In the genomic region with DNA sequence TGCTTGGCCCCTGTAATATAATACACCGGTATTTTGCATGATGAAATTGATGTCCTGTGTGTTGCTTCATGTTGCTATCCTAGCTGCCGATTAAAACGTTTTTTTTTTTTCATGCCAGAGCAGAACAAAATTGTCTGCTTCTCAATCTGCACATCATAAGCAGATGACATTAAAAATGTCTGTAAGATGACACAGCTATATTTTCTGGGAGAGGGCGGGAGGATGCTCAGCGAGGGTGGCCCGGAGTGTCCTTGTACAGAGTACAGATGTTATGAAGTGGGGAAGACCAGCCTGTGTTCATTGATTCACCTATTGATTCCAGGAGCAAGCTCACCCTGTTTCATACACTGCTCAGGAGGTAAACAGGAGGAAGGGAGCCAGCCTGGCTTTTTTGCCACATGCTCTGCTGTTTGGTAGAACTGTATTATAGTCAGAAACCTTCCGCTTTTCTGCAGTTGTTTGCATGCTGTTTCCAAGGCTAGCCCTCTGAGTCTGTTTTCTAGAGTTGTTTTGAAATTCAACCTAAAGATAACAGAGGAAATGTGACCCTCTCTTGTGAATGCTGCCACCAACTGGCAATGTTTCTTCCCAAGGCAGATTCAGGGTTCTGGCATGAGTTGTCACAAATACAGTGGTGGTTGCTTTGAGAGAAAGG, we compare ENCODE assay signal across 8 cellular contexts. TPM values are rescaled to one million over a fixed set of nuclear protein-coding genes. Genes with fewer than 3 reads are reported as not detected.
A peak's percentile ranks its signal among the peaks of the same experiment; 100 is the strongest.
DNase-seq lines count a peak whose midpoint lies in the region; ATAC-seq and TF ChIP-seq lines count a peak whose summit lies in the region.

No MANE protein-coding gene starts in this region.

- H3K4me3 Mint-ChIP-seq in activated CD4-positive, alpha-beta T cell treated with anti-CD3 and anti-CD28 coated beads for 36 hours, result no peak overlapping the region

- TF ChIP-seq POLR2A in esophagus muscularis mucosa (IDR thresholded peaks at IDR 0.05; ENCODE audit: low read depth), result no peak

- H3K27me3 ChIP-seq in esophagus muscularis mucosa (no peaks in the 10 kb centered on the region), smooth muscle cell (ENCODE audit: low read depth) (peaks cover 10% of the 10 kb centered on the region)

- peak; percentile 46 for DNase-seq in activated CD4-positive, alpha-beta T cell treated with anti-CD3 and anti-CD28 coated beads for 36 hours
- no peak for DNase-seq in activated CD4-positive, alpha-beta T cell treated with anti-CD3 and anti-CD28 coated beads for 48 hours
- DNase-seq in MV-4-11 (lab: John Stamatoyannopoulos, UW), result peak; percentile 88
- DNase-seq in SK-N-DZ (ENCODE audit: low spot score), result peak; percentile 57
- peak; percentile 72 for DNase-seq in esophagus muscularis mucosa (ENCODE audit: extremely low spot score)
- DNase-seq in smooth muscle cell (lab: John Stamatoyannopoulos, UW; ENCODE audit: unreplicated experiment), result no peak

- H3K4me1 Mint-ChIP-seq in activated CD4-positive, alpha-beta T cell treated with anti-CD3 and anti-CD28 coated beads for 36 hours, result peaks cover 27% of the 10 kb centered on the region

- no peaks in the 10 kb centered on the region for H3K79me2 ChIP-seq in smooth muscle cell (ENCODE audit: low read depth)

- no peak overlapping the region for H3K27ac Mint-ChIP-seq in activated CD4-positive, alpha-beta T cell treated with anti-CD3 and anti-CD28 coated beads for 36 hours

- no peak overlapping the region for H2AFZ ChIP-seq in smooth muscle cell (ENCODE audit: low read depth)

- H4K20me1 ChIP-seq in smooth muscle cell (ENCODE audit: low read depth), result no peaks in the 10 kb centered on the region

- no peaks in the 10 kb centered on the region for H3K9me3 ChIP-seq in esophagus muscularis mucosa
- no peaks in the 10 kb centered on the region for H3K9me3 ChIP-seq in smooth muscle cell (replicated peaks; ENCODE audit: low read depth)

- intact Hi-C loops in activated CD4-positive, alpha-beta T cell treated with anti-CD3 and anti-CD28 coated beads for 36 hours (cut with DNase I, micrococcal nuclease), result loop anchor here (1.0 to 2.0 kb wide), 3 partner anchors 180 to 830 kb away; no protein-coding TSS in a partner anchor
- intact Hi-C loops in esophagus muscularis mucosa (cut with DNase I), result no loop called here

- no peaks in the 10 kb centered on the region for H3K36me3 Mint-ChIP-seq in activated CD4-positive, alpha-beta T cell treated with anti-CD3 and anti-CD28 coated beads for 36 hours (ENCODE audit: low read depth)

- no peak overlapping the region for H3K9ac ChIP-seq in smooth muscle cell (ENCODE audit: low read depth)

- H3K4me2 ChIP-seq in smooth muscle cell, result no peak overlapping the region

- H3K4me3 ChIP-seq in esophagus muscularis mucosa (no peak overlapping the region), smooth muscle cell (no peak overlapping the region)

- H3K27ac ChIP-seq in esophagus muscularis mucosa (replicated peaks in 1 of 4) (no peak overlapping the region), smooth muscle cell (ENCODE audit: low read depth) (no peak overlapping the region)

- H3K36me3 ChIP-seq in esophagus muscularis mucosa (no peaks in the 10 kb centered on the region), smooth muscle cell (ENCODE audit: low read depth) (no peaks in the 10 kb centered on the region)

- peak; percentile 26 to 31 (median 28) for TF ChIP-seq CTCF in esophagus muscularis mucosa (IDR thresholded peaks at IDR 0.05)
- peak; percentile 40 for TF ChIP-seq CTCF in smooth muscle cell (IDR thresholded peaks at IDR 0.05; ENCODE audit: borderline replicate concordance, insufficient read depth, poor library complexity, severe bottlenecking)

- H3K27me3 Mint-ChIP-seq in activated CD4-positive, alpha-beta T cell treated with anti-CD3 and anti-CD28 coated beads for 36 hours, result peaks cover 6% of the 10 kb centered on the region

- peaks cover 3% of the 10 kb centered on the region for H3F3A ChIP-seq in smooth muscle cell (ENCODE audit: low read depth)

- POLR2A ChIA-PET in activated CD4-positive, alpha-beta T cell treated with anti-CD3 and anti-CD28 coated beads for 36 hours (lab: Charles Lee), result interaction anchor here (0.7 kb wide), 1 partner anchor 471 kb away, joined by 3 read pairs; no protein-coding TSS in a partner anchor

- no peaks in the 10 kb centered on the region for H3K9me3 Mint-ChIP-seq in activated CD4-positive, alpha-beta T cell treated with anti-CD3 and anti-CD28 coated beads for 36 hours (ENCODE audit: low read depth)

- H3K4me1 ChIP-seq in esophagus muscularis mucosa (peaks cover 9 to 42% (median 32%) of the 10 kb centered on the region in 4 donors), smooth muscle cell (ENCODE audit: low read depth) (no peaks in the 10 kb centered on the region)

- no peak for ATAC-seq in activated CD4-positive, alpha-beta T cell treated with anti-CD3 and anti-CD28 coated beads for 36 hours
- ATAC-seq in GM18907 (IDR thresholded peaks at IDR 0.05; ENCODE audit: unreplicated experiment), result no peak
- ATAC-seq in GM21528 (IDR thresholded peaks at IDR 0.05; ENCODE audit: low FRiP score, unreplicated experiment), result no peak

- CTCF ChIA-PET in activated CD4-positive, alpha-beta T cell treated with anti-CD3 and anti-CD28 coated beads for 36 hours (lab: Charles Lee), result no interaction called here

- WGBS in esophagus muscularis mucosa, result 53% methylated on average over 7 of the region's 7 CpGs
- WGBS in smooth muscle cell (ENCODE audit: low lambda C conversion rate), result 62% methylated on average over 7 of the region's 7 CpGs

- no peak for TF ChIP-seq EP300 in esophagus muscularis mucosa (IDR thresholded peaks at IDR 0.05)

RNA-seq across cellular contexts. Expression of gene IRS2, which starts 4.7 kb away (rescaled TPM):
- total RNA-seq in activated CD4-positive, alpha-beta T cell treated with anti-CD3 and anti-CD28 coated beads for 36 hours, result 1 to 10 TPM; 1.4 to 1.5 TPM
- 3.4 and 4.6 TPM in 2 replicates for polyA plus RNA-seq in SK-N-DZ (2014; cell fraction: cytosol; rRNA removed)
- polyA plus RNA-seq in SK-N-DZ (2014; cell fraction: nucleus; rRNA removed), result 1.9 and 2.5 TPM in 2 replicates
- total RNA-seq in esophagus muscularis mucosa (10 to 100 TPM; 46.4 to 95.3 (median 63.7) TPM), smooth muscle cell (0.72 and 0.90 TPM in 2 replicates)
- 1.2 and 1.7 TPM in 2 replicates for polyA plus RNA-seq in smooth muscle cell

Comparison
In these comparisons a context has a peak if more than half of its experiments do, and no peak if none do; other contexts are left out.
1. DNase-seq: peak in activated CD4-positive, alpha-beta T cell treated with anti-CD3 and anti-CD28 coated beads for 36 hours (single experiment), MV-4-11 (single experiment), SK-N-DZ (single experiment) and esophagus muscularis mucosa (single experiment); none in activated CD4-positive, alpha-beta T cell treated with anti-CD3 and anti-CD28 coated beads for 48 hours (single experiment) and smooth muscle cell (single experiment).
2. RNA of gene IRS2, which starts 4.7 kb away (total RNA-seq): 46.4 to 95.3 TPM in esophagus muscularis mucosa; 1.4 to 1.5 TPM in activated CD4-positive, alpha-beta T cell treated with anti-CD3 and anti-CD28 coated beads for 36 hours and 0.72 to 0.90 TPM in smooth muscle cell; every median in the first group is over 10 times any median in the second.